ENCODE assay signal across 1 cellular context in the genomic region with DNA sequence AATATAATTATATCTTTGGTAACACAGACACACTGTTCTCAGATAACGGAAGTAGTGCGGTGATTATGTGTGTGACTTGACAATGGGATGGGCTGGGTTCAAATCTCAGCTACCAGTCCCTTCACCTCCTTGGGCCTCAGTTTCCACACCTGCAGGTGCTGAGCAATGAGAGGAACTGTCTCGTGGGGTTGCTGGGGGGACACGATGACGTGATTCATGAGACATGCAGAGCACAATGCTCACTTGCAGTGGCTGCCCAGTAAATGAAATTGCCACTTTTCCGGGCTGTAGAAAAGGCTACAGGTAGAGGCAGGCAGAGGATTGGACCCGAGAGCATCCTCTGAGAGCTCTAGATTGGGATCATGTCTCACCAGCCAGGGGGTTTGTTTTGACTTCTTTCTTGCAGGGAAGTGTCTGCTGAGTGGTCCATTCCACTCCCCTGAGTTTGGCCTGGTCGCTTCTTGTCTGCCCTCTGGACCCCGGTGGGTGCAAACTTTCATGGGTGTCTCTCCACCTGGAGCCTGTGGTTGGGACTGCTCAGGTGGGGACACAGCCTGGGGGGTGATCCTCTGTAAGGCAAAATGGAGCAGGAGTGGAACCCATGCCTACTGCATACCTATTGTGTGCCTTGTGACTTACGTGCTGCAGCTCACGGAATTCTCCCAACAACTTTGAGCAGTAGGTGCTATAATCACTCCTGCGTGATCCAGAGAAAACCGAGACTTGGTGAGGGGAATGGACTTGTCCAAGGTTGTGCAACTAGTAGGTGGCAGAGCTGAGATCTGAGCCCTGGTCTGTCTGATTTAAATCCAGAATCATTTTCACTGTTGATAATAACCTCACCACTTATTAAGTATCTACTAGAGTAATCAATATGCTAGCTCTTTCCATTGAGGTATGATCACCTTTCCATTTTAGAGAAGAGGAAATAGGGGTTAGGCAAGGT.
TF ChIP-seq lines count a peak whose summit lies in the region.

No MANE protein-coding gene starts in this region.

TF ChIP-seq in GM23338, 12 proteins besides CTCF, POLR2A, EP300 and RAD21 (continued from another document):
- TF ChIP-seq, protein P1, sequence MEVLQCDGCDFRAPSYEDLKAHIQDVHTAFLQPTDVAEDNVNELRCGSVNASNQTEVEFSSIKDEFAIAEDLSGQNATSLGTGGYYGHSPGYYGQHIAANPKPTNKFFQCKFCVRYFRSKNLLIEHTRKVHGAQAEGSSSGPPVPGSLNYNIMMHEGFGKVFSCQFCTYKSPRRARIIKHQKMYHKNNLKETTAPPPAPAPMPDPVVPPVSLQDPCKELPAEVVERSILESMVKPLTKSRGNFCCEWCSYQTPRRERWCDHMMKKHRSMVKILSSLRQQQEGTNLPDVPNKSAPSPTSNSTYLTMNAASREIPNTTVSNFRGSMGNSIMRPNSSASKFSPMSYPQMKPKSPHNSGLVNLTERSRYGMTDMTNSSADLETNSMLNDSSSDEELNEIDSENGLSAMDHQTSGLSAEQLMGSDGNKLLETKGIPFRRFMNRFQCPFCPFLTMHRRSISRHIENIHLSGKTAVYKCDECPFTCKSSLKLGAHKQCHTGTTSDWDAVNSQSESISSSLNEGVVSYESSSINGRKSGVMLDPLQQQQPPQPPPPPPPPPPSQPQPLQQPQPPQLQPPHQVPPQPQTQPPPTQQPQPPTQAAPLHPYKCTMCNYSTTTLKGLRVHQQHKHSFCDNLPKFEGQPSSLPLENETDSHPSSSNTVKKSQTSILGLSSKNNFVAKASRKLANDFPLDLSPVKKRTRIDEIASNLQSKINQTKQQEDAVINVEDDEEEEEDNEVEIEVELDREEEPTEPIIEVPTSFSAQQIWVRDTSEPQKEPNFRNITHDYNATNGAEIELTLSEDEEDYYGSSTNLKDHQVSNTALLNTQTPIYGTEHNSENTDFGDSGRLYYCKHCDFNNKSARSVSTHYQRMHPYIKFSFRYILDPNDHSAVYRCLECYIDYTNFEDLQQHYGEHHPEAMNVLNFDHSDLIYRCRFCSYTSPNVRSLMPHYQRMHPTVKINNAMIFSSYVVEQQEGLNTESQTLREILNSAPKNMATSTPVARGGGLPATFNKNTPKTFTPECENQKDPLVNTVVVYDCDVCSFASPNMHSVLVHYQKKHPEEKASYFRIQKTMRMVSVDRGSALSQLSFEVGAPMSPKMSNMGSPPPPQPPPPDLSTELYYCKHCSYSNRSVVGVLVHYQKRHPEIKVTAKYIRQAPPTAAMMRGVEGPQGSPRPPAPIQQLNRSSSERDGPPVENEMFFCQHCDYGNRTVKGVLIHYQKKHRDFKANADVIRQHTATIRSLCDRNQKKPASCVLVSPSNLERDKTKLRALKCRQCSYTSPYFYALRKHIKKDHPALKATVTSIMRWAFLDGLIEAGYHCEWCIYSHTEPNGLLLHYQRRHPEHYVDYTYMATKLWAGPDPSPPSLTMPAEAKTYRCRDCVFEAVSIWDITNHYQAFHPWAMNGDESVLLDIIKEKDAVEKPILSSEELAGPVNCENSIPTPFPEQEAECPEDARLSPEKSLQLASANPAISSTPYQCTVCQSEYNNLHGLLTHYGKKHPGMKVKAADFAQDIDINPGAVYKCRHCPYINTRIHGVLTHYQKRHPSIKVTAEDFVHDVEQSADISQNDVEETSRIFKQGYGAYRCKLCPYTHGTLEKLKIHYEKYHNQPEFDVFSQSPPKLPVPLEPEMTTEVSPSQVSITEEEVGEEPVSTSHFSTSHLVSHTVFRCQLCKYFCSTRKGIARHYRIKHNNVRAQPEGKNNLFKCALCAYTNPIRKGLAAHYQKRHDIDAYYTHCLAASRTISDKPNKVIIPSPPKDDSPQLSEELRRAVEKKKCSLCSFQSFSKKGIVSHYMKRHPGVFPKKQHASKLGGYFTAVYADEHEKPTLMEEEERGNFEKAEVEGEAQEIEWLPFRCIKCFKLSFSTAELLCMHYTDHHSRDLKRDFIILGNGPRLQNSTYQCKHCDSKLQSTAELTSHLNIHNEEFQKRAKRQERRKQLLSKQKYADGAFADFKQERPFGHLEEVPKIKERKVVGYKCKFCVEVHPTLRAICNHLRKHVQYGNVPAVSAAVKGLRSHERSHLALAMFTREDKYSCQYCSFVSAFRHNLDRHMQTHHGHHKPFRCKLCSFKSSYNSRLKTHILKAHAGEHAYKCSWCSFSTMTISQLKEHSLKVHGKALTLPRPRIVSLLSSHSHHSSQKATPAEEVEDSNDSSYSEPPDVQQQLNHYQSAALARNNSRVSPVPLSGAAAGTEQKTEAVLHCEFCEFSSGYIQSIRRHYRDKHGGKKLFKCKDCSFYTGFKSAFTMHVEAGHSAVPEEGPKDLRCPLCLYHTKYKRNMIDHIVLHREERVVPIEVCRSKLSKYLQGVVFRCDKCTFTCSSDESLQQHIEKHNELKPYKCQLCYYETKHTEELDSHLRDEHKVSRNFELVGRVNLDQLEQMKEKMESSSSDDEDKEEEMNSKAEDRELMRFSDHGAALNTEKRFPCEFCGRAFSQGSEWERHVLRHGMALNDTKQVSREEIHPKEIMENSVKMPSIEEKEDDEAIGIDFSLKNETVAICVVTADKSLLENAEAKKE (CRISPR knock-in tag; IDR thresholded peaks at IDR 0.05): no peak
